Comparison of ENCODE assay signal across 10 cellular contexts in the genomic region with DNA sequence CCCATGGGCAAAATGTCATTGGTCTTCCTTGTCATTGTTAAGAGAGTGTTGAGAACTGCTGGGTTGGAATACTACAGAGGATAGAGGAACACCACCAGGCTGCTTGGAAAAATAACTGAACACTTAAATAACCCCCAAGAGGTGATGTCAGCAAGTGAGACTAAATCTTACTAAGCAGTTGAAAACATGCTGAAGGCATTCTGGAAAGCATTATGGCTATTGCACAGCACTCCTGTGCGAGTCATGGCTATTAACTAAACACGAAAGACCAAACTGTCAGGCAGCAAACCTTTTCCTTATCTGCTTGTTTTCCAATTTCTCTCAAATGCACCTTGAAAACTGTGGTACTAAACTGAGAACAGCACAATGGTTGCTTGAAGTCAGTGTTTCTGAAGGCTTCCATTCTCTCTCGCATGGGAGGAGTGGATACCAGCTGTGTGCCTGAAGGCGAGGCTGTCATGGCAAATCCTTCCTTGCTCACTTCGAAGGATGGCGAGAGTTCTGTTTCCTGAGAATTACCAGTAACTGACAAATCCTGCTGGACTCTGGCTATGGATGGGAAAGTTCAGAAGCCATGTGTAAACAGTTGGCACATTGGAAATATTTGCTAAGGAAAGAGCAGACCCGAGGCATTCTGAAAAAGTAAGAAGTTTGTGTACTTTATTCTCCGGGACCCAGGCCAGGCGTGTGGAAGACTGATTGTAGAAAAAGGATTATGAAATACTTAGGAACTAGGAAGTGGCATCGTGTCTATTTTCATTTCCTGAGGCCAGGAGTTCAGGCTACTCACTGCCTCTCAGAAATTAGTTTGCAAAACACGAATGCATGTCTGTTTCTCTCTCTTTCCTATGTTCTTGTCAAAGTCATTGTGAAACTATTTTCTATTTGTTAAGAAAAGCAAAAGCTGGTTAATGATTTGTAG.
DNase-seq lines count a peak whose midpoint lies in the region; ATAC-seq and TF ChIP-seq lines count a peak whose summit lies in the region.
"Had no signal": no experiment of that assay in that cellular context is flagged by ENCODE, and none has a peak within 500 bp of the region (broad histone marks: within the 10 kb centered on the region; RNA-seq: fewer than 3 reads in every experiment).

No MANE protein-coding gene starts in this region.

- ATAC-seq in GM21447 (IDR thresholded peaks at IDR 0.05; ENCODE audit: unreplicated experiment) (peak; percentile 84), RWPE2 (ENCODE audit: low read depth) (peak; percentile 91)

- no peaks in the 10 kb centered on the region for H3K9me3 ChIP-seq in RWPE2 (ENCODE audit: severe bottlenecking)
- no peaks in the 10 kb centered on the region for H3K9me3 ChIP-seq in right atrium auricular region
- no peaks in the 10 kb centered on the region for H3K9me3 ChIP-seq in hepatocyte (ENCODE audit: low read depth)
- H3K9me3 ChIP-seq: testis had no signal

- no peak overlapping the region for H3K4me2 ChIP-seq in hepatocyte

- intact Hi-C loops in dorsolateral prefrontal cortex (cut with DNase I) = no loop called here

- H3K27ac ChIP-seq in RWPE2 (ENCODE audit: poor library complexity, severe bottlenecking) = peak overlapping the region; percentile 84
- H3K27ac ChIP-seq in right atrium auricular region = peak overlapping the region in 1 of 2 donors; percentile 57
- H3K27ac ChIP-seq in hepatocyte = no peak overlapping the region
- no peak overlapping the region for H3K27ac ChIP-seq in dorsolateral prefrontal cortex
- H3K27ac ChIP-seq: testis had no signal

- no peak for DNase-seq in RWPE2 (ENCODE audit: low spot score)
- peak; percentile 81 for DNase-seq in right atrium auricular region (ENCODE audit: low spot score)
- peak; percentile 73 for DNase-seq in stromal cell of bone marrow (ENCODE audit: low read depth)
- no peak for DNase-seq in activated CD8-positive, alpha-beta memory T cell treated with anti-CD3 and anti-CD28 coated beads for 24 hours
- DNase-seq in cerebellum (ENCODE audit: low spot score) = no peak
- no peak for DNase-seq in hepatocyte (ENCODE audit: low spot score)
- DNase-seq in dorsolateral prefrontal cortex = no peak
- DNase-seq: NCI-H2029 treated with DMSO at 0.1 percent for 48 hours, testis had no signal

- no peaks in the 10 kb centered on the region for H3K79me2 ChIP-seq in hepatocyte

- H3K4me1 ChIP-seq in RWPE2 (ENCODE audit: insufficient read depth, poor library complexity, severe bottlenecking) (peaks cover 32% of the 10 kb centered on the region), right atrium auricular region (no peaks in the 10 kb centered on the region), hepatocyte (ENCODE audit: insufficient read depth) (no peaks in the 10 kb centered on the region)
- H3K4me1 ChIP-seq: testis had no signal

- WGBS in hepatocyte (ENCODE audit: low lambda C conversion rate, missing lambda C conversion rate) = 63% methylated on average over 11 of the region's 11 CpGs

- H3K9me2 ChIP-seq in hepatocyte (replicated peaks; ENCODE audit: insufficient read depth) = no peaks in the 10 kb centered on the region

- H4K20me1 ChIP-seq in hepatocyte (ENCODE audit: insufficient read depth, poor library complexity, severe bottlenecking) = no peaks in the 10 kb centered on the region

- H2AFZ ChIP-seq in hepatocyte = no peak overlapping the region

- H3K27me3 ChIP-seq in RWPE2 (ENCODE audit: insufficient read depth, poor library complexity, severe bottlenecking) = no peaks in the 10 kb centered on the region
- no peaks in the 10 kb centered on the region for H3K27me3 ChIP-seq in right atrium auricular region
- H3K27me3 ChIP-seq in hepatocyte = no peaks in the 10 kb centered on the region
- peaks cover 0 to 8% (median 0%) of the 10 kb centered on the region in 45 donors for H3K27me3 ChIP-seq in dorsolateral prefrontal cortex
- H3K27me3 ChIP-seq: testis had no signal

- H3K4me3 ChIP-seq in RWPE2 (ENCODE audit: severe bottlenecking) (no peak overlapping the region), right atrium auricular region (no peak overlapping the region), hepatocyte (no peak overlapping the region), dorsolateral prefrontal cortex (no peak overlapping the region)
- H3K4me3 ChIP-seq: testis had no signal

- no peaks in the 10 kb centered on the region for H3K36me3 ChIP-seq in RWPE2 (ENCODE audit: low read depth)
- no peaks in the 10 kb centered on the region for H3K36me3 ChIP-seq in right atrium auricular region
- no peaks in the 10 kb centered on the region for H3K36me3 ChIP-seq in hepatocyte (replicated peaks; ENCODE audit: insufficient read depth, low read depth)

- TF ChIP-seq CTCF in RWPE2 (IDR thresholded peaks at IDR 0.05; ENCODE audit: poor library complexity, severe bottlenecking) (no peak), right atrium auricular region (IDR thresholded peaks at IDR 0.05) (no peak), hepatocyte (IDR thresholded peaks at IDR 0.05; ENCODE audit: poor library complexity) (no peak), dorsolateral prefrontal cortex (IDR thresholded peaks at IDR 0.05 in 54 of 56, conservative IDR thresholded peaks at IDR 0.05 in 2 of 56; ENCODE audit: low read depth in 1 of 56, partially characterized antibody in 56 of 56) (no peak)

Comparison
In these comparisons a context has a peak if more than half of its experiments do, and no peak if none do; other contexts are left out.
1. DNase-seq: peak in right atrium auricular region (single experiment) and stromal cell of bone marrow (single experiment); none in RWPE2 (single experiment), activated CD8-positive, alpha-beta memory T cell treated with anti-CD3 and anti-CD28 coated beads for 24 hours (single experiment), cerebellum (single experiment), hepatocyte (single experiment) and dorsolateral prefrontal cortex (0 of 10).